2 cellular contexts compared by ENCODE assay signal in the genomic region with DNA sequence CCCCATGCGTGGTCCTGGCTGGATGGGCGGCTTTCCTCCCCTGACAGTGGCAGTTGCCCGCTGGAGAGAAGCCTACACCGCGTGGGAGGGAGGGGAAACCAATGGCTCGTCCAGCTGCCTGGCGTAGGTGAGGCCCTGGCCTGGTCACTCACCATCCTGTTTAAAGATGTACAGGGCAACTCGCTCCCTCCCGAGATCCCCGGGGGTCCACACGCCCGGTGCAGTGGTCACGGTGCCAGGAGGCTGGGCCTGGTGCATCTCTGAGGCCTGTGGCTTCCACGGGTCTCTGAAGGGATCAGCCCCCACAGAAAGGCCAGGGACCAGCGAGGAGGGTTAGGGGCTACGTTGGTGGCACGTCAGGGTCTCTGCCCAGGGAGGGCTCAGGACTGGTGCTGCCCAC.
TF ChIP-seq lines count a peak whose summit lies in the region.

No MANE protein-coding gene starts in this region.

TF ChIP-seq in GM23338, 12 proteins besides CTCF, POLR2A, EP300 and RAD21:
- TF ChIP-seq EZH2 (IDR thresholded peaks at IDR 0.05; ENCODE audit: low read depth, unreplicated experiment): no peak
- TF ChIP-seq ZNF114 (CRISPR knock-in tag; IDR thresholded peaks at IDR 0.05): no peak
- no peak for TF ChIP-seq ZNF331 (CRISPR knock-in tag; IDR thresholded peaks at IDR 0.05; ENCODE audit: low read depth)
- TF ChIP-seq POLR2AphosphoS5 (IDR thresholded peaks at IDR 0.05; ENCODE audit: low read depth): no peak
TF ChIP-seq in GM23338: peak in this region for 0.

TF ChIP-seq in H1, 55 proteins besides CTCF, POLR2A, EP300 and RAD21:
- TF ChIP-seq GTF2F1 (IDR thresholded peaks at IDR 0.05; ENCODE audit: borderline replicate concordance, low read depth, low read length) (no peak), CHD1 (IDR thresholded peaks at IDR 0.05; ENCODE audit: low read depth, low read length) (no peak), RNF2 (IDR thresholded peaks at IDR 0.05; ENCODE audit: borderline replicate concordance, low read depth, low read length, missing control alignments, poor library complexity, severe bottlenecking) (no peak), HDAC2 (IDR thresholded peaks at IDR 0.05; ENCODE audit: borderline replicate concordance in 1 of 2, low read depth in 2 of 2, low read length in 2 of 2) (no peak), BCL11A (IDR thresholded peaks at IDR 0.05; ENCODE audit: low read depth in 2 of 2, low read length in 2 of 2) (no peak), SAP30 (IDR thresholded peaks at IDR 0.05; ENCODE audit: insufficient read depth, insufficient replicate concordance, low read length) (no peak), CREB1 (IDR thresholded peaks at IDR 0.05) (no peak), RBBP5 (IDR thresholded peaks at IDR 0.05; ENCODE audit: borderline replicate concordance, low read depth, low read length) (no peak), SP1 (IDR thresholded peaks at IDR 0.05; ENCODE audit: low read depth, low read length) (no peak)
